Comparison of ENCODE assay signal across 9 cellular contexts in the genomic region with DNA sequence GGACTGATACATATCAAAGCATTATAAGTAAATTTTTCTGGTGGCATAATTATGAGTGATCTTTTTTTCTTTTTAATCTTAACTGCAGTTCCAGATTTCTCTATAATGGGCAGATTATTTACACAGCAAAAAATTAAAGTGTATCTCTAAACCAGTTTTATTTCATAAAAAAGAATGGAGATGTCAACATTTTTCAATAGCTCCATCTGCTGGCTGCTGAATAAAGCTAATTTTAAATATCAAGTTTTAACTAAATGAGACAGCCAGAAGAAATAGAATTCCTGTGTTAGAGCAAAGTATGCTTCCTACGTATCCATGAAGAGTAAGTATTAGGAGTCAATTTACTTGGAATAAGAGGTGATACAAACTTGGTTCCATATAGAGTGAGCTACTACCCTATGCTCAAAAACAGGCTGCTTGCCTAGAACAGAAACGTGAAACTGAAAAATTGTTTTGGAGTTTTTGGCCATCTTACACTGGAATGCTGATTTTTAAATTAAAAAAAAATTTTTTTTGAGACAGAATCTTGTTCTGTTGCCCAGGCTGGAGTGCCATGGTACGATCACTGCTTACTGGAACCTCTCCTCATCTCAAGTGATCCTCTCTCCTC. TPM values are rescaled to one million over a fixed set of nuclear protein-coding genes. Genes with fewer than 3 reads are reported as not detected.
DNase-seq lines count a peak whose midpoint lies in the region; ATAC-seq, FAIRE-seq and TF ChIP-seq lines count a peak whose summit lies in the region.
"Had no signal": no experiment of that assay in that cellular context is flagged by ENCODE, and none has a peak within 500 bp of the region (broad histone marks: within the 10 kb centered on the region; RNA-seq: fewer than 3 reads in every experiment).

No MANE protein-coding gene starts in this region.

- no peaks in the 10 kb centered on the region for H3K9me2 ChIP-seq in HCT116 (ENCODE audit: insufficient read depth)

- H3K27me3 Mint-ChIP-seq in activated CD4-positive, alpha-beta T cell treated with anti-CD3 and anti-CD28 coated beads for 36 hours = peaks cover 3% of the 10 kb centered on the region

- ATAC-seq in HCT116 (no peak), GM18520 (IDR thresholded peaks at IDR 0.05; ENCODE audit: unreplicated experiment) (no peak)
- no peak for ATAC-seq in activated CD4-positive, alpha-beta T cell treated with anti-CD3 and anti-CD28 coated beads for 36 hours

- H3K9ac ChIP-seq in HCT116 (ENCODE audit: low read length) = no peak overlapping the region

- no peak overlapping the region for H3K4me3 Mint-ChIP-seq in activated CD4-positive, alpha-beta T cell treated with anti-CD3 and anti-CD28 coated beads for 36 hours
- H3K4me3 Mint-ChIP-seq: dendritic cell treated with granulocyte-macrophage colony-stimulating factor and Interleukin-4, amounts not matched to agents 40 ng/mL and 50 ng/mL, for 4 days had no signal

- BruUV-seq in HCT116 (replicated peaks; lab: Mats Ljungman, UMichigan) = no TSS peak

- TF ChIP-seq RAD21 in HCT116 (IDR thresholded peaks at IDR 0.05; ENCODE audit: low read depth) = peak; percentile 58

- no peaks in the 10 kb centered on the region for H4K20me1 ChIP-seq in HCT116 (ENCODE audit: insufficient read depth)

- H3K9me3 Mint-ChIP-seq in activated CD4-positive, alpha-beta T cell treated with anti-CD3 and anti-CD28 coated beads for 36 hours (ENCODE audit: low read depth) = peaks cover 16% of the 10 kb centered on the region

- H3K79me2 ChIP-seq in HCT116 (ENCODE audit: insufficient read depth, low read length) = no peaks in the 10 kb centered on the region

- H3K4me1 Mint-ChIP-seq in activated CD4-positive, alpha-beta T cell treated with anti-CD3 and anti-CD28 coated beads for 36 hours = peaks cover 8% of the 10 kb centered on the region

- H3K27ac Mint-ChIP-seq in activated CD4-positive, alpha-beta T cell treated with anti-CD3 and anti-CD28 coated beads for 36 hours = no peak overlapping the region
- H3K27ac Mint-ChIP-seq: dendritic cell treated with granulocyte-macrophage colony-stimulating factor and Interleukin-4, amounts not matched to agents 40 ng/mL and 50 ng/mL, for 4 days had no signal

- TF ChIP-seq POLR2A in HCT116 (IDR thresholded peaks at IDR 0.05; ENCODE audit: borderline replicate concordance, extremely low read depth, insufficient read depth, insufficient read length) = no peak

- H3K27me3 ChIP-seq in HCT116 (ENCODE audit: insufficient read depth, low read length) (no peaks in the 10 kb centered on the region), MG63 (no peaks in the 10 kb centered on the region)

- H3K36me3 ChIP-seq in HCT116 (ENCODE audit: control insufficient read depth in 1 of 2, insufficient read depth in 2 of 2, low read length in 2 of 2) = no peaks in the 10 kb centered on the region; a peak in 1 of 4 replicates
- H3K36me3 ChIP-seq in MG63 = no peaks in the 10 kb centered on the region

- intact Hi-C loops in HCT116 (cut with micrococcal nuclease) = loop anchor here (1.0 to 5.0 kb wide), 5 partner anchors 114 to 754 kb away; no protein-coding TSS in a partner anchor
- intact Hi-C loops in activated CD4-positive, alpha-beta T cell treated with anti-CD3 and anti-CD28 coated beads for 36 hours (cut with DNase I, micrococcal nuclease) = loop anchor here (1.0 to 10.0 kb wide), 6 partner anchors 114 to 672 kb away; a partner anchor contains a TSS

- no peak overlapping the region for H3K27ac ChIP-seq in HCT116 (ENCODE audit: low read depth, low read length)

- peak; percentile 44 to 57 (median 55); a peak in 5 of 6 replicates for TF ChIP-seq CTCF in HCT116 (IDR thresholded peaks at IDR 0.05 in 2 of 3, conservative IDR thresholded peaks at IDR 0.05 in 1 of 3; ENCODE audit: borderline replicate concordance in 1 of 3, insufficient read depth in 1 of 3, low read depth in 2 of 3, low read length in 2 of 3)

- CTCF ChIA-PET in HCT116 (lab: Charles Lee) = interaction anchor here (0.6 to 3.5 kb wide), 23 partner anchors 9 to 962 kb away, joined by 3 to 81 read pairs (median 4); no protein-coding TSS in a partner anchor
- CTCF ChIA-PET in activated CD4-positive, alpha-beta T cell treated with anti-CD3 and anti-CD28 coated beads for 36 hours (lab: Charles Lee) = interaction anchor here (0.5 to 2.8 kb wide), 32 partner anchors 9 to 671 kb away, joined by 3 to 18 read pairs (median 4); no protein-coding TSS in a partner anchor

- POLR2A ChIA-PET in HCT116 (lab: Charles Lee) = interaction anchor here (1.5 kb wide), 1 partner anchor 671 kb away, joined by 3 read pairs; no protein-coding TSS in a partner anchor
- POLR2A ChIA-PET in activated CD4-positive, alpha-beta T cell treated with anti-CD3 and anti-CD28 coated beads for 36 hours (lab: Charles Lee) = interaction anchor here (0.6 kb wide), 1 partner anchor 952 kb away, joined by 4 read pairs; no protein-coding TSS in a partner anchor

- H3K4me1 ChIP-seq in HCT116 (ENCODE audit: control insufficient read depth in 1 of 2, insufficient read depth in 2 of 2, low read length in 2 of 2) = peaks cover 4 to 8% of the 10 kb centered on the region in 2 experiments

- H3K4me3 ChIP-seq in HCT116 (replicated peaks in 1 of 2; ENCODE audit: low read depth in 1 of 2, low read length in 2 of 2) (no peak overlapping the region), MG63 (no peak overlapping the region)

- no peak overlapping the region for H2AFZ ChIP-seq in HCT116 (ENCODE audit: low read depth, low read length, poor library complexity, severe bottlenecking)

- no peak overlapping the region for H3K4me2 ChIP-seq in HCT116 (ENCODE audit: low read length)

- H3K9me3 ChIP-seq in HCT116 (ENCODE audit: control insufficient read depth in 1 of 2, insufficient read depth in 1 of 2, low read depth in 1 of 2, low read length in 2 of 2) = peaks cover 0 to 6% of the 10 kb centered on the region in 2 experiments; a peak in 1 of 4 replicates
- H3K9me3 ChIP-seq in MG63 = peaks cover 10% of the 10 kb centered on the region; the same call in 1 of the 2 replicates

- DNase-seq in AG20443 (ENCODE audit: low spot score) (peak; percentile 30), HCT116 (ENCODE audit: low read depth, low spot score) (peak; percentile 10), iris pigment epithelial cell (ENCODE audit: low read depth) (peak; percentile 39), MG63 (no peak)
- no peak for DNase-seq in activated effector memory CD4-positive, alpha-beta T cell treated with anti-CD3 and anti-CD28 coated beads, Interleukin-2, amount 50 U/mL, for 16 hours
- no peak for DNase-seq in activated CD4-positive, alpha-beta T cell treated with anti-CD3 and anti-CD28 coated beads for 36 hours

- FAIRE-seq in TTC549 (lab: Jason Lieb, UNC) = peak; percentile 86

- RAD21 ChIA-PET in HCT116 (lab: Charles Lee; ENCODE audit: low non-redundant PET in 1 of 2, low total read pairs in 2 of 2, uncharacterized antibody in 2 of 2, unreplicated experiment in 2 of 2) = interaction anchor here in 1 of 2 experiments (1.3 to 1.6 kb wide), 2 partner anchors 335 to 671 kb away, joined by 4 to 6 read pairs; no protein-coding TSS in a partner anchor

- H3K36me3 Mint-ChIP-seq in activated CD4-positive, alpha-beta T cell treated with anti-CD3 and anti-CD28 coated beads for 36 hours (ENCODE audit: low read depth) = peaks cover 6% of the 10 kb centered on the region

TF ChIP-seq in HCT116, 20 proteins besides CTCF, POLR2A, EP300 and RAD21:
- TF ChIP-seq EGR1 (IDR thresholded peaks at IDR 0.05; ENCODE audit: low read depth) (0 out of 2 replicates have a peak, but pooled peaks have one; percentile 15), SP1 (IDR thresholded peaks at IDR 0.05; ENCODE audit: low read depth) (no peak)

RNA-seq across cellular contexts. Expression of a gene that starts 5.0 kb away (rescaled TPM):
- 26.5 TPM for total RNA-seq in HCT116 (2021; ENCODE audit: unreplicated experiment)
- 2.7 and 4.0 TPM in 2 replicates for polyA plus RNA-seq in HCT116 (2012)
- 10 to 100 TPM; 51.3 to 75.7 TPM for total RNA-seq in activated CD4-positive, alpha-beta T cell treated with anti-CD3 and anti-CD28 coated beads for 36 hours
- total RNA-seq in MG63 (2014; rRNA removed; shearing (Covaris generic); ENCODE audit: low replicate concordance) = 9.4 and 18.8 TPM in 2 replicates

RNA-seq across cellular contexts. Expression of a gene that starts 42.7 kb away (rescaled TPM):
- 92.7 TPM for total RNA-seq in HCT116 (2021; ENCODE audit: unreplicated experiment)
- polyA plus RNA-seq in HCT116 (2012) = 28.6 and 38.0 TPM in 2 replicates
- total RNA-seq in activated CD4-positive, alpha-beta T cell treated with anti-CD3 and anti-CD28 coated beads for 36 hours = 100 to 1,000 TPM in 1 of 2 experiments, 10 to 100 TPM in 1; 95.1 to 105 TPM
- 50.9 and 54.1 TPM in 2 replicates for total RNA-seq in MG63 (2014; rRNA removed; shearing (Covaris generic); ENCODE audit: low replicate concordance)

Comparison
In these comparisons a context has a peak if more than half of its experiments do, and no peak if none do; other contexts are left out.
1. DNase-seq: peak in AG20443 (single experiment), HCT116 (single experiment) and iris pigment epithelial cell (single experiment); none in activated effector memory CD4-positive, alpha-beta T cell treated with anti-CD3 and anti-CD28 coated beads, Interleukin-2, amount 50 U/mL, for 16 hours (single experiment), activated CD4-positive, alpha-beta T cell treated with anti-CD3 and anti-CD28 coated beads for 36 hours (single experiment) and MG63 (single experiment).